26 cellular contexts compared by ENCODE assay signal in genomic region chr10:60849762-60850161, GRCh38.
"Had no signal": no experiment of that assay in that cellular context is flagged by ENCODE, and none has a peak within 500 bp of the region (broad histone marks: within the 10 kb centered on the region; RNA-seq: fewer than 3 reads in every experiment).

No MANE protein-coding gene starts in this region.

- H3K27ac ChIP-seq: colonic mucosa, epithelial cell of prostate, gastroesophageal sphincter, hepatocyte, neural progenitor cell, parathyroid adenoma, suprapubic skin, transverse colon, upper lobe of right lung had no signal

- H3K27ac Mint-ChIP-seq: dendritic cell treated with granulocyte-macrophage colony-stimulating factor and Interleukin-4, amounts not matched to agents 40 ng/mL and 50 ng/mL, for 4 days; endodermal cell; naive thymus-derived CD4-positive, alpha-beta T cell; neural progenitor cell; progenitor cell of endocrine pancreas; stimulated activated naive B cell treated with anti-CD40 and anti-IgM and Interleukin-4, amounts not matched to agents 10 μg/mL and 1 μg/mL and 100 μg/mL, for 72 hours; stimulated activated naive CD8-positive, alpha-beta T cell treated with anti-CD3 and anti-CD28 coated beads, Interleukin-15, Interleukin-2, amounts not matched to agents 100 ng/mL and 50 ng/mL, for 24 hours had no signal

- H3K4me1 ChIP-seq: colonic mucosa, neural progenitor cell, parathyroid adenoma, uterus had no signal

- DNase-seq: colonic mucosa; effector CD8-positive, alpha-beta T cell; endodermal cell; foreskin fibroblast; kidney; midbrain; naive thymus-derived CD4-positive, alpha-beta T cell; small intestine; stimulated activated CD4-positive, alpha-beta T cell treated with anti-CD3 and anti-CD28 coated beads, Interleukin-15, amount 100 ng/mL, for 24 hours; stimulated activated CD4-positive, alpha-beta T cell treated with anti-CD3 and anti-CD28 coated beads, Interleukin-2, amount 100 ng/mL, for 48 hours; stimulated activated naive B cell treated with anti-CD40 and anti-IgM and Interleukin-4, amounts not matched to agents 10 μg/mL and 1 μg/mL and 100 μg/mL, for 72 hours; transverse colon; upper lobe of right lung; uterus had no signal

- H3K9me3 ChIP-seq: colonic mucosa, suprapubic skin, transverse colon, upper lobe of right lung, uterus had no signal

- H3K4me3 Mint-ChIP-seq: dendritic cell treated with granulocyte-macrophage colony-stimulating factor and Interleukin-4, amounts not matched to agents 40 ng/mL and 50 ng/mL, for 4 days; endodermal cell; naive thymus-derived CD4-positive, alpha-beta T cell; nephron; neural progenitor cell; stimulated activated naive B cell treated with anti-CD40 and anti-IgM and Interleukin-4, amounts not matched to agents 10 μg/mL and 1 μg/mL and 100 μg/mL, for 72 hours; stimulated activated naive CD8-positive, alpha-beta T cell treated with anti-CD3 and anti-CD28 coated beads, Interleukin-15, Interleukin-2, amounts not matched to agents 100 ng/mL and 50 ng/mL, for 24 hours had no signal

- H3K36me3 ChIP-seq: colonic mucosa, gastroesophageal sphincter, heart left ventricle, neural progenitor cell, suprapubic skin, transverse colon, upper lobe of right lung, uterus had no signal

- H3K27me3 Mint-ChIP-seq: dendritic cell treated with granulocyte-macrophage colony-stimulating factor and Interleukin-4, amounts not matched to agents 40 ng/mL and 50 ng/mL, for 4 days; progenitor cell of endocrine pancreas; stimulated activated naive B cell treated with anti-CD40 and anti-IgM and Interleukin-4, amounts not matched to agents 10 μg/mL and 1 μg/mL and 100 μg/mL, for 72 hours; stimulated activated naive CD8-positive, alpha-beta T cell treated with anti-CD3 and anti-CD28 coated beads, Interleukin-15, Interleukin-2, amounts not matched to agents 100 ng/mL and 50 ng/mL, for 24 hours had no signal

- H3K36me3 Mint-ChIP-seq: naive thymus-derived CD4-positive, alpha-beta T cell; neural progenitor cell; stimulated activated naive B cell treated with anti-CD40 and anti-IgM and Interleukin-4, amounts not matched to agents 10 μg/mL and 1 μg/mL and 100 μg/mL, for 72 hours had no signal

- H3K9me3 Mint-ChIP-seq: dendritic cell treated with granulocyte-macrophage colony-stimulating factor and Interleukin-4, amounts not matched to agents 40 ng/mL and 50 ng/mL, for 4 days; neural progenitor cell; stimulated activated naive CD8-positive, alpha-beta T cell treated with anti-CD3 and anti-CD28 coated beads, Interleukin-15, Interleukin-2, amounts not matched to agents 100 ng/mL and 50 ng/mL, for 24 hours had no signal

- H3K27me3 ChIP-seq: colonic mucosa, gastroesophageal sphincter, heart left ventricle, hepatocyte, neural progenitor cell, suprapubic skin, transverse colon, upper lobe of right lung, uterus had no signal

- ATAC-seq: esophagus mucosa; gastroesophageal sphincter; heart left ventricle; naive thymus-derived CD4-positive, alpha-beta T cell; stimulated activated naive B cell treated with anti-CD40 and anti-IgM and Interleukin-4, amounts not matched to agents 10 μg/mL and 1 μg/mL and 100 μg/mL, for 72 hours had no signal

- H3K4me3 ChIP-seq: colonic mucosa, gastroesophageal sphincter, heart left ventricle, hepatocyte, neural progenitor cell, suprapubic skin, transverse colon, upper lobe of right lung, uterus had no signal
